12 cellular contexts compared by ENCODE assay signal in the genomic region with DNA sequence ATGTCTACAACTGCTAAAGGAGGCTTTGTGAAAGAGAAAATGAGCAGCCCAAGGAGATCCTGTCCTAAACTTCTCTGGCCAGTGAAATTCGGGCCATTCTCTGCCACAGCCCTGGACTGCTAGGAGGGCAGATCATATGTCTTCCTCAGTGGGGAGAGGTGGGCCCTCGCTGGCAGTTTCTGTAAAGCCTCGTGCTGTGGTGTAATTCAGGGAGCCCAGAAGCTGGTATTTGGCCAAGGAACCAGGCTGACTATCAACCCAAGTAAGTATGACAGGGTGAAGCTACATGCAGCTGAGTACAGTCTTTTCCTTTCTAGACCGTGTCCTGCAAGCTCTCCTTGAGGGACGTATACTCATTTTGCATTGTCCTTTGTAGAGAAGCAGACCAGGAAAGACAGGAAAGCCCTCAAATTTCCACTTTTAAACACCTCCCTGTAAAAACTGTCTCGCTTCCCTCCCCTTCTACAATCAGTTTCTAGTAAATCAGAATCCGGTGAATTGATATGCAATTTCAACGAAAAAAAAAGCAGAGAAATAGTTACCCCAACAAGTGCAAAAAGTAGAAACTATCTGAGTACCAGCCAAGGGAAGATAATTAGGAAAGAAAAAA.
DNase-seq lines count a peak whose midpoint lies in the region; ATAC-seq and TF ChIP-seq lines count a peak whose summit lies in the region.
"Had no signal": no experiment of that assay in that cellular context is flagged by ENCODE, and none has a peak within 500 bp of the region (broad histone marks: within the 10 kb centered on the region; RNA-seq: fewer than 3 reads in every experiment).

No MANE protein-coding gene starts in this region.

- DNase-seq in activated naive CD4-positive, alpha-beta T cell treated with Interleukin-2 at 50 U/mL for 16 hours, result no peak
- DNase-seq in right cardiac atrium (no peak), vagina (ENCODE audit: extremely low spot score in 2 of 2) (no peak), foreskin keratinocyte (no peak), psoas muscle (no peak)
- DNase-seq: NCI-H1417, upper lobe of right lung had no signal

- no peaks in the 10 kb centered on the region for H3K9me3 ChIP-seq in SU-DHL-6 (ENCODE audit: insufficient read depth, low read length)
- H3K9me3 ChIP-seq in right cardiac atrium (ENCODE audit: control insufficient read depth, low read length), result no peaks in the 10 kb centered on the region
- H3K9me3 ChIP-seq in vagina, result no peaks in the 10 kb centered on the region
- H3K9me3 ChIP-seq in psoas muscle, result no peaks in the 10 kb centered on the region
- H3K9me3 ChIP-seq: upper lobe of right lung had no signal

- intact Hi-C loops in right cardiac atrium (cut with DNase I), result no loop called here
- intact Hi-C loops in vagina (cut with DNase I), result no loop called here
- intact Hi-C loops in psoas muscle (cut with DNase I), result no loop called here

- 41% methylated on average over 8 of the region's 8 CpGs for WGBS in right cardiac atrium
- 38 to 46% (median 39%) methylated on average over 8 of the region's 8 CpGs for WGBS in psoas muscle, 3 donors

- no peak for TF ChIP-seq CTCF in SU-DHL-6 (IDR thresholded peaks at IDR 0.05; ENCODE audit: insufficient read depth, low read length, poor library complexity, severe bottlenecking)
- TF ChIP-seq CTCF in vagina (IDR thresholded peaks at IDR 0.05), result no peak
- TF ChIP-seq CTCF in foreskin keratinocyte (conservative IDR thresholded peaks at IDR 0.05), result no peak
- TF ChIP-seq CTCF in psoas muscle (IDR thresholded peaks at IDR 0.05), result no peak

- H4K20me1 ChIP-seq in SU-DHL-6 (ENCODE audit: low read depth, low read length), result no peaks in the 10 kb centered on the region

- peak overlapping the region; percentile 70 for H3K9ac ChIP-seq in SU-DHL-6 (ENCODE audit: low read length)

- peaks cover 4% of the 10 kb centered on the region; the same call in 1 of the 2 replicates for H3K79me2 ChIP-seq in SU-DHL-6 (ENCODE audit: insufficient read depth, low read length)
- H3K79me2 ChIP-seq: hepatocyte had no signal

- H3K4me3 Mint-ChIP-seq in activated naive CD4-positive, alpha-beta T cell treated with anti-CD3 and anti-CD28 coated beads, Interleukin-2, amount 50 U/mL, for 24 hours, result peak overlapping the region; percentile 83
- H3K4me3 Mint-ChIP-seq: brain had no signal

- H3K36me3 ChIP-seq in SU-DHL-6 (ENCODE audit: low read length) (no peaks in the 10 kb centered on the region), vagina (no peaks in the 10 kb centered on the region), psoas muscle (ENCODE audit: insufficient read depth in 1 of 2, low read depth in 1 of 2) (no peaks in the 10 kb centered on the region)
- H3K36me3 ChIP-seq: upper lobe of right lung had no signal

- H3K27me3 ChIP-seq in SU-DHL-6 (ENCODE audit: low read length), result no peaks in the 10 kb centered on the region
- H3K27me3 ChIP-seq in right cardiac atrium (ENCODE audit: control insufficient read depth, insufficient read depth), result no peaks in the 10 kb centered on the region
- H3K27me3 ChIP-seq in vagina, result no peaks in the 10 kb centered on the region
- peaks cover 84% of the 10 kb centered on the region for H3K27me3 ChIP-seq in foreskin keratinocyte
- H3K27me3 ChIP-seq in psoas muscle (ENCODE audit: insufficient read depth in 3 of 3, low read length in 2 of 3), result no peaks in the 10 kb centered on the region
- H3K27me3 ChIP-seq: hepatocyte, upper lobe of right lung had no signal

- H3K4me3 ChIP-seq in SU-DHL-6 (ENCODE audit: insufficient read depth, low read length, poor library complexity, severe bottlenecking) (no peak overlapping the region), right cardiac atrium (ENCODE audit: low read length) (no peak overlapping the region), vagina (no peak overlapping the region), psoas muscle (no peak overlapping the region)
- H3K4me3 ChIP-seq: hepatocyte, upper lobe of right lung had no signal

- H3K36me3 Mint-ChIP-seq in activated naive CD4-positive, alpha-beta T cell treated with anti-CD3 and anti-CD28 coated beads, Interleukin-2, amount 50 U/mL, for 24 hours, result peaks cover 5% of the 10 kb centered on the region
- H3K36me3 Mint-ChIP-seq: brain had no signal

- H2AFZ ChIP-seq in SU-DHL-6 (ENCODE audit: low read depth, low read length, severe bottlenecking), result no peak overlapping the region
- H2AFZ ChIP-seq: hepatocyte had no signal

- ATAC-seq in right cardiac atrium, result peak; percentile 17 to 18
- ATAC-seq in foreskin keratinocyte, result no peak
- ATAC-seq in HG03108 (IDR thresholded peaks at IDR 0.05; ENCODE audit: unreplicated experiment), result no peak
- ATAC-seq in psoas muscle, result no peak
- ATAC-seq: upper lobe of right lung had no signal

- TF ChIP-seq POLR2A in vagina (IDR thresholded peaks at IDR 0.05), result no peak

- H3K27ac ChIP-seq in SU-DHL-6 (ENCODE audit: low read depth, low read length), result peak overlapping the region; percentile 96
- H3K27ac ChIP-seq in right cardiac atrium (ENCODE audit: low read length), result peak overlapping the region; percentile 70
- H3K27ac ChIP-seq in vagina, result peak overlapping the region; percentile 42
- H3K27ac ChIP-seq in foreskin keratinocyte, result no peak overlapping the region
- H3K27ac ChIP-seq in psoas muscle, result no peak overlapping the region
- H3K27ac ChIP-seq: hepatocyte, upper lobe of right lung had no signal

- H3K27me3 Mint-ChIP-seq in activated naive CD4-positive, alpha-beta T cell treated with anti-CD3 and anti-CD28 coated beads, Interleukin-2, amount 50 U/mL, for 24 hours, result no peaks in the 10 kb centered on the region

- H3K4me1 ChIP-seq in right cardiac atrium (ENCODE audit: control insufficient read depth, insufficient read depth, low read length), result peaks cover 20% of the 10 kb centered on the region
- peaks cover 76% of the 10 kb centered on the region for H3K4me1 ChIP-seq in vagina
- no peaks in the 10 kb centered on the region for H3K4me1 ChIP-seq in foreskin keratinocyte
- peaks cover 13% of the 10 kb centered on the region for H3K4me1 ChIP-seq in psoas muscle
- H3K4me1 ChIP-seq: upper lobe of right lung had no signal

- peak overlapping the region; percentile 94 for H3K27ac Mint-ChIP-seq in activated naive CD4-positive, alpha-beta T cell treated with anti-CD3 and anti-CD28 coated beads, Interleukin-2, amount 50 U/mL, for 24 hours

- peak overlapping the region; percentile 91 for H3K4me2 ChIP-seq in SU-DHL-6 (ENCODE audit: low read depth, low read length, poor library complexity, severe bottlenecking)
- H3K4me2 ChIP-seq: hepatocyte had no signal

- no peaks in the 10 kb centered on the region for H3K9me2 ChIP-seq in SU-DHL-6 (replicated peaks; ENCODE audit: insufficient read depth, low read length)

- peaks cover 6% of the 10 kb centered on the region for H3K4me1 Mint-ChIP-seq in activated naive CD4-positive, alpha-beta T cell treated with anti-CD3 and anti-CD28 coated beads, Interleukin-2, amount 50 U/mL, for 24 hours

- peaks cover 88% of the 10 kb centered on the region for H3F3A ChIP-seq in SU-DHL-6 (ENCODE audit: insufficient read depth)

- H3K9me3 Mint-ChIP-seq in activated naive CD4-positive, alpha-beta T cell treated with anti-CD3 and anti-CD28 coated beads, Interleukin-2, amount 50 U/mL, for 24 hours, result no peaks in the 10 kb centered on the region
- H3K9me3 Mint-ChIP-seq: brain had no signal

Comparison
In these comparisons a context has a peak if more than half of its experiments do, and no peak if none do; other contexts are left out.
1. H3K27ac ChIP-seq: peak in SU-DHL-6 (single experiment), right cardiac atrium (single experiment) and vagina (single experiment); none in foreskin keratinocyte (single experiment) and psoas muscle (single experiment).
2. ATAC-seq: peak in right cardiac atrium (2 of 2); none in foreskin keratinocyte (single experiment), HG03108 (single experiment) and psoas muscle (0 of 4).